8 cellular contexts compared by ENCODE assay signal in the genomic region with DNA sequence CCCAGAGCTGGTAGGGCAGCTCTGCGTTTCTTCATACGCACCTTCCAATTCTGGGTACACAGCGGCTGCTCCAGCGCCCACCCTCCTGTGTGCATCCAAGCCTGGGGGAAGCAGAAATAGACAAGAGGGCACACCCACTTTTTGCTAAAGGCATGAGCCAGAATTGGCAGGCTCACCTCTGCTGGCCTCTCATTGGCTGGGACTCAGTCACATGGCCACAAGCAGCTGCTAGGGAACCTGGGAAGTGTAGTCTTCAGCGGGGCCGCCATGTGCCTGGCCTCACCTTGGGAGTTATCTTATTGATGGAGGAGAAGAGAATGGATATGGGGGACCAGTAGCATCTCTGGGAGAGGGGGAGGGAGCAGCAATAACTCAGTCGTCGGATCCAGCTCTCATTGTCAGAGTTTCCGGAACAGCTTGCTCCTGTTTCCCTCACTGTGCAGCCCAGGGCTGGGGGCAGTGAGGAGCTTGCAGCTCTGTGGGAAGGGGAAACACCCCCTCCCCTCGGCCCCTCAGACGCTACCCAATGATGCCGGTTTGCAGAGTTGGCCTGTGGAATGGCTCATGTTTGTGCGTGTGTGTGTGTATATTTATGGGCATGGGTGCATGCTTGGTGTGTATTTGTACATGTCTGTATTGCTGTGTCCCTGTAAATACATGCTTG. TPM values are rescaled to one million over a fixed set of nuclear protein-coding genes. Genes with fewer than 3 reads are reported as not detected.
DNase-seq lines count a peak whose midpoint lies in the region; ATAC-seq, FAIRE-seq and TF ChIP-seq lines count a peak whose summit lies in the region.

No MANE protein-coding gene starts in this region.

- TF ChIP-seq CTCF in bronchial epithelial cell (IDR thresholded peaks at IDR 0.05; ENCODE audit: insufficient read depth, low read length, severe bottlenecking): no peak

- peak; percentile 74 for ATAC-seq in HG02938 (IDR thresholded peaks at IDR 0.05; ENCODE audit: unreplicated experiment)

- DNase-seq in NCI-H345 (lab: John Stamatoyannopoulos, UW): peak; percentile 37
- DNase-seq in activated CD4-positive, CD25-positive, alpha-beta regulatory T cell treated with anti-CD3 and anti-CD28 coated beads, Interleukin-2, amount 50 U/mL, for 16 hours (ENCODE audit: low read depth, low spot score): peak; percentile 64
- DNase-seq in bronchial epithelial cell (ENCODE audit: low read depth): peak; percentile 80
- peak; percentile 41 to 52 (median 44) for DNase-seq in stimulated activated CD4-positive, alpha-beta T cell treated with anti-CD3 and anti-CD28 coated beads, TNF-alpha, amount 100 ng/mL, for 1 hour (ENCODE audit: low read depth in 3 of 3, low spot score in 1 of 3)
- no peak for DNase-seq in foreskin melanocyte

- H3K27ac ChIP-seq in layer of hippocampus (ENCODE audit: low read depth, low read length): peak overlapping the region; percentile 40

- FAIRE-seq in G401.6 (lab: Jason Lieb, UNC): peak; percentile 94
- peak; percentile 43 for FAIRE-seq in bronchial epithelial cell (lab: Jason Lieb, UNC)

- H3K27me3 ChIP-seq in bronchial epithelial cell (ENCODE audit: control insufficient read depth, insufficient read depth, low read length) (no peaks in the 10 kb centered on the region), layer of hippocampus (ENCODE audit: control insufficient read depth, insufficient read depth, low read length) (no peaks in the 10 kb centered on the region)

- H3K36me3 ChIP-seq in bronchial epithelial cell (ENCODE audit: control insufficient read depth, insufficient read depth, low read length): no peaks in the 10 kb centered on the region

- H3K4me3 ChIP-seq in bronchial epithelial cell (ENCODE audit: low read depth, low read length): no peak overlapping the region

RNA-seq across cellular contexts. Expression of a gene that starts 11.8 kb away (rescaled TPM):
- total RNA-seq in bronchial epithelial cell: 23.7 and 25.6 TPM in 2 replicates

RNA-seq across cellular contexts. Expression of a gene that starts 30.1 kb away (rescaled TPM):
- total RNA-seq in bronchial epithelial cell: 410 and 516 TPM in 2 replicates

RNA-seq across cellular contexts. Expression of a gene that starts 33.5 kb away (rescaled TPM):
- 0.13 and 0.53 TPM in 2 replicates for total RNA-seq in bronchial epithelial cell

RNA-seq across cellular contexts. Expression of a gene that starts 42.3 kb away (rescaled TPM):
- total RNA-seq in bronchial epithelial cell: 55.2 and 72.1 TPM in 2 replicates
